Comparison of ENCODE assay signal across 8 cellular contexts in genomic region chr9:35728041-35728971, GRCh38. TPM values are rescaled to one million over a fixed set of nuclear protein-coding genes. Genes with fewer than 3 reads are reported as not detected.
DNase-seq lines count a peak whose midpoint lies in the region; ATAC-seq and TF ChIP-seq lines count a peak whose summit lies in the region.

No MANE protein-coding gene starts in this region.

- POLR2A ChIA-PET in CD8-positive, alpha-beta T cell (lab: Charles Lee) = interaction anchor here (0.7 to 2.5 kb wide), 7 partner anchors 20 to 111 kb away, joined by 3 to 11 read pairs (median 5); partner anchors contain the start of genes CCDC107, GBA2, RGP1 and RMRP
- POLR2A ChIA-PET in activated CD4-positive, alpha-beta memory T cell treated with anti-CD3 and anti-CD28 coated beads for 36 hours (lab: Charles Lee) = interaction anchor here (0.8 to 2.4 kb wide), 8 partner anchors 13 to 82 kb away, joined by 3 to 17 read pairs (median 4); partner anchors contain the start of genes ARHGEF39, CCDC107, GBA2 and RGP1

- H3K9me3 Mint-ChIP-seq in CD8-positive, alpha-beta T cell = no peaks in the 10 kb centered on the region
- H3K9me3 Mint-ChIP-seq in activated CD4-positive, alpha-beta memory T cell treated with anti-CD3 and anti-CD28 coated beads for 36 hours = no peaks in the 10 kb centered on the region

- no peak overlapping the region for H3K4me3 Mint-ChIP-seq in CD8-positive, alpha-beta T cell
- H3K4me3 Mint-ChIP-seq in activated CD4-positive, alpha-beta memory T cell treated with anti-CD3 and anti-CD28 coated beads for 36 hours = no peak overlapping the region

- peaks cover 60% of the 10 kb centered on the region for H3K4me1 ChIP-seq in CD8-positive, alpha-beta T cell (ENCODE audit: insufficient read depth, low read length)

- intact Hi-C loops in CD8-positive, alpha-beta T cell (cut with DNase I, micrococcal nuclease) = no loop called here
- intact Hi-C loops in activated CD4-positive, alpha-beta memory T cell treated with anti-CD3 and anti-CD28 coated beads for 36 hours (cut with micrococcal nuclease) = loop anchor here (2.0 kb wide), 1 partner anchor 40 kb away; the partner anchor contains the start of gene TPM2
- intact Hi-C loops in head of caudate nucleus (cut with DNase I) = loop anchor here (5.0 kb wide), 1 partner anchor 126 kb away; no protein-coding TSS in a partner anchor

- H3K27me3 Mint-ChIP-seq in CD8-positive, alpha-beta T cell (ENCODE audit: low read depth) = no peaks in the 10 kb centered on the region
- no peaks in the 10 kb centered on the region for H3K27me3 Mint-ChIP-seq in activated CD4-positive, alpha-beta memory T cell treated with anti-CD3 and anti-CD28 coated beads for 36 hours

- CTCF ChIA-PET in CD8-positive, alpha-beta T cell (lab: Charles Lee) = interaction anchor here (0.7 to 6.7 kb wide), 19 partner anchors 9 to 154 kb away, joined by 3 to 70 read pairs (median 6); partner anchors contain the start of genes CCDC107, RMRP and TMEM8B
- CTCF ChIA-PET in activated CD4-positive, alpha-beta memory T cell treated with anti-CD3 and anti-CD28 coated beads for 36 hours (lab: Charles Lee) = interaction anchor here (0.6 to 9.6 kb wide), 21 partner anchors 8 to 954 kb away, joined by 3 to 101 read pairs (median 5); partner anchors contain the start of genes ARHGEF39, CCDC107, GBA2 and RGP1

- ATAC-seq in CD8-positive, alpha-beta T cell = no peak
- no peak for ATAC-seq in GM18907 (IDR thresholded peaks at IDR 0.05; ENCODE audit: unreplicated experiment)
- no peak for ATAC-seq in HG03565 (IDR thresholded peaks at IDR 0.05; ENCODE audit: unreplicated experiment)

- H3K36me3 Mint-ChIP-seq in CD8-positive, alpha-beta T cell = peaks cover 42% of the 10 kb centered on the region
- peaks cover 15% of the 10 kb centered on the region for H3K36me3 Mint-ChIP-seq in activated CD4-positive, alpha-beta memory T cell treated with anti-CD3 and anti-CD28 coated beads for 36 hours

- DNase-seq in CD8-positive, alpha-beta T cell = peak in 3 of 7 experiments; percentile 22 to 56 (median 42)
- DNase-seq in HS-27A (ENCODE audit: low read depth) (peak; percentile 98), head of caudate nucleus (peak; percentile 27 to 81 (median 56)), pons (ENCODE audit: low spot score) (peak; percentile 49), cerebellar nuclear complex (lab: John Stamatoyannopoulos, UW) (no peak)
- peak; percentile 80 for DNase-seq in activated CD4-positive, alpha-beta memory T cell treated with anti-CD3 and anti-CD28 coated beads for 36 hours

- H3K27ac Mint-ChIP-seq in CD8-positive, alpha-beta T cell = no peak overlapping the region
- H3K27ac Mint-ChIP-seq in activated CD4-positive, alpha-beta memory T cell treated with anti-CD3 and anti-CD28 coated beads for 36 hours = no peak overlapping the region

- H3K36me3 ChIP-seq in CD8-positive, alpha-beta T cell (ENCODE audit: insufficient read depth, low read length) = peaks cover 22% of the 10 kb centered on the region

- no peaks in the 10 kb centered on the region for H3K9me3 ChIP-seq in CD8-positive, alpha-beta T cell (ENCODE audit: low read length)

- no peak overlapping the region for H3K27ac ChIP-seq in CD8-positive, alpha-beta T cell (ENCODE audit: low read depth, low read length)

- TF ChIP-seq CTCF in CD8-positive, alpha-beta T cell (IDR thresholded peaks at IDR 0.05) = no peak

- peaks cover 23% of the 10 kb centered on the region for H3K4me1 Mint-ChIP-seq in CD8-positive, alpha-beta T cell (ENCODE audit: low read depth)
- peaks cover 11% of the 10 kb centered on the region for H3K4me1 Mint-ChIP-seq in activated CD4-positive, alpha-beta memory T cell treated with anti-CD3 and anti-CD28 coated beads for 36 hours (ENCODE audit: low read depth)

- no peaks in the 10 kb centered on the region for H3K27me3 ChIP-seq in CD8-positive, alpha-beta T cell (ENCODE audit: insufficient read depth, low read length)

- peak overlapping the region; percentile 31 for H3K4me3 ChIP-seq in CD8-positive, alpha-beta T cell (ENCODE audit: low read depth, low read length)

RNA-seq across cellular contexts. Expression of gene TLN1, which starts 3.7 kb away (rescaled TPM):
- total RNA-seq in CD8-positive, alpha-beta T cell = 100 to 1,000 TPM; 128 to 129 TPM
- 100 to 1,000 TPM; 285 to 287 TPM for total RNA-seq in activated CD4-positive, alpha-beta memory T cell treated with anti-CD3 and anti-CD28 coated beads for 36 hours

RNA-seq across cellular contexts. Expression of gene CREB3, which starts 4.2 kb away (rescaled TPM):
- total RNA-seq in CD8-positive, alpha-beta T cell = 10 to 100 TPM; 13.1 to 14.2 TPM
- total RNA-seq in activated CD4-positive, alpha-beta memory T cell treated with anti-CD3 and anti-CD28 coated beads for 36 hours = 10 to 100 TPM; 27.7 to 29.9 TPM

RNA-seq across cellular contexts. Expression of gene GBA2, which starts 20.7 kb away (rescaled TPM):
- total RNA-seq in CD8-positive, alpha-beta T cell = 10 to 100 TPM; 14.1 to 14.3 TPM
- total RNA-seq in activated CD4-positive, alpha-beta memory T cell treated with anti-CD3 and anti-CD28 coated beads for 36 hours = 10 to 100 TPM; 30.4 to 30.7 TPM

RNA-seq across cellular contexts. Expression of gene RGP1, which starts 20.8 kb away (rescaled TPM):
- total RNA-seq in CD8-positive, alpha-beta T cell = 10 to 100 TPM in 1 of 2 experiments, 1 to 10 TPM in 1; 9.6 to 10.4 TPM
- total RNA-seq in activated CD4-positive, alpha-beta memory T cell treated with anti-CD3 and anti-CD28 coated beads for 36 hours = 10 to 100 TPM; 17.4 to 18.0 TPM

RNA-seq across cellular contexts. Expression of gene MSMP, which starts 25.8 kb away (rescaled TPM):
- total RNA-seq in CD8-positive, alpha-beta T cell = not detected
- total RNA-seq in activated CD4-positive, alpha-beta memory T cell treated with anti-CD3 and anti-CD28 coated beads for 36 hours = not detected

Comparison
In these comparisons a context has a peak if more than half of its experiments do, and no peak if none do; other contexts are left out.
1. DNase-seq: peak in HS-27A (single experiment), activated CD4-positive, alpha-beta memory T cell treated with anti-CD3 and anti-CD28 coated beads for 36 hours (single experiment), head of caudate nucleus (42 of 42) and pons (single experiment); none in cerebellar nuclear complex (0 of 2).
2. intact Hi-C loops: an anchor here in activated CD4-positive, alpha-beta memory T cell treated with anti-CD3 and anti-CD28 coated beads for 36 hours (2.0 kb wide) and head of caudate nucleus (5.0 kb wide); none called in CD8-positive, alpha-beta T cell.